ENCODE assay signal across 17 cellular contexts in the genomic region with DNA sequence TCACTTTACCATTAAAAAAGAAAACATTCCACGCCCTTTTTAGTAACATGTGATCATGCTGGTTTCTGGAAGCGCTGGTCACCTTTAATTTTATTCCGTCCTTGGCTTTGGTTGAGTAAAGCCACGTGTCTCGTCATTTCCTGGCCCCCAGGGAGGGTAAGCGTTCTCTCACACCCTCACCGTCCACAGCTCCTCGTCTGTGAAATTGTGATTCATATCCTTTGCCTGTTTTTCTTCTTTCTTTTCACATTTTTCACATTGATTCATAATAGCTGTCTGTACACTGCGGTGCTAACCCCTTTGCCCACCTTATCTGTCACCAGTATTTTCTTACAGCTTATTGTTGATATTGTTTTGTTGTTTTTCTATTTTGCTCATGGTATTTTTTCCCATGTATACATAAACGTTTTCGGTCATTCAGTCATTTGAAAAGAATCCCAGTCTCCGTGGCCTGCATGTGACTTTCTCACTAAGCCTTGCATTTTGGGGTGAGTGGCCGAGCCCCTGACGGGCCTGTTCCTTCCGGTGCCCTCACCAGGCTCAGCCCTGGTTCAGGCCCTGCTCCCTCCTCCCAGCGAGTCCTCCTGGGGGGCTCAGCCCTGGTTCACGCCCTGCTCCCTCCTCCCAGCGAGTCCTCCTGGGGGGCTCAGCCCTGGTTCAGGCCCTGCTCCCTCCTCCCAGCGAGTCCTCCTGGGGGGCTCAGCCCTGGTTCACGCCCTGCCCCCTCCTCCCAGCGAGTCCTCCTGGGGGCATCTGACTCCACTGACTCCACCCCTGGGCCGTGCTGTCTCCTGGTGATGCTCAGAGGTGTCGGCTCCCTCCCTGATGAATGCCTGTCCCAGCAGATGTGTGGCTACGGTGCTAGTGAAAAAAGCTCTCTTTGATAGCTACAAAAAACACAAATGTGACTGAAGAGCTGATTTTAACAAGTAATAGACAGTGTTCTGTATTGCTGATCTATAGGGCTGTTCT.
DNase-seq lines count a peak whose midpoint lies in the region; FAIRE-seq and TF ChIP-seq lines count a peak whose summit lies in the region.
"Had no signal": no experiment of that assay in that cellular context is flagged by ENCODE, and none has a peak within 500 bp of the region (broad histone marks: within the 10 kb centered on the region; RNA-seq: fewer than 3 reads in every experiment).

No MANE protein-coding gene starts in this region.

- no peak for TF ChIP-seq POLR2A in ovary (IDR thresholded peaks at IDR 0.05)

- H3K4me3 ChIP-seq in SJSA1: no peak overlapping the region
- H3K4me3 ChIP-seq in epithelial cell of proximal tubule (ENCODE audit: low read depth, low read length): no peak overlapping the region
- no peak overlapping the region for H3K4me3 ChIP-seq in WERI-Rb-1 (ENCODE audit: low read depth, low read length)
- no peak overlapping the region for H3K4me3 ChIP-seq in ovary
- H3K4me3 ChIP-seq: body of pancreas, GM12878, K562 had no signal

- TF ChIP-seq EP300 in ovary (IDR thresholded peaks at IDR 0.05): no peak

- H3K9me3 ChIP-seq in SJSA1 (replicated peaks) (no peaks in the 10 kb centered on the region), WERI-Rb-1 (ENCODE audit: severe bottlenecking) (no peaks in the 10 kb centered on the region), ovary (no peaks in the 10 kb centered on the region)
- H3K9me3 ChIP-seq: body of pancreas had no signal

- intact Hi-C loops in ovary (cut with DNase I): no loop called here

- DNase-seq in ELR (ENCODE audit: low read depth): peak; percentile 46
- peak; percentile 79 to 80 for DNase-seq in SJSA1 (ENCODE audit: low read depth in 1 of 2, low spot score in 2 of 2)
- peak; percentile 32 for DNase-seq in epithelial cell of proximal tubule (ENCODE audit: low read depth)
- DNase-seq in non-pigmented ciliary epithelial cell (ENCODE audit: low read depth): peak; percentile 70
- no peak for DNase-seq in WERI-Rb-1
- no peak for DNase-seq in ovary
- DNase-seq in stimulated activated naive CD4-positive, alpha-beta T cell (lab: John Stamatoyannopoulos, UW): no peak
- no peak for DNase-seq in D721Med (ENCODE audit: insufficient read length, low spot score)
- DNase-seq: activated CD8-positive, alpha-beta T cell treated with anti-CD3 and anti-CD28 coated beads, Interleukin-2, amount 10 ng/mL, durations not matched to agents 7 days and 5 days; activated effector memory CD4-positive, alpha-beta T cell treated with anti-CD3 and anti-CD28 coated beads, Interleukin-2, amount 50 U/mL, for 16 hours; body of pancreas; effector CD8-positive, alpha-beta T cell; midbrain; NCI-H226; occipital lobe had no signal

- H3K27ac ChIP-seq in SJSA1: peak overlapping the region; percentile 74
- no peak overlapping the region for H3K27ac ChIP-seq in WERI-Rb-1
- no peak overlapping the region for H3K27ac ChIP-seq in ovary
- H3K27ac ChIP-seq: body of pancreas had no signal

- FAIRE-seq in D721Med (lab: Jason Lieb, UNC): no peak
- FAIRE-seq: GM12878, K562 had no signal

- H3K27me3 ChIP-seq in SJSA1 (replicated peaks): no peaks in the 10 kb centered on the region
- H3K27me3 ChIP-seq in WERI-Rb-1 (ENCODE audit: insufficient read depth, low read depth, severe bottlenecking): no peaks in the 10 kb centered on the region
- H3K27me3 ChIP-seq in ovary: no peaks in the 10 kb centered on the region
- H3K27me3 ChIP-seq: body of pancreas had no signal

- no peaks in the 10 kb centered on the region for H3K36me3 ChIP-seq in SJSA1
- H3K36me3 ChIP-seq in WERI-Rb-1: no peaks in the 10 kb centered on the region
- no peaks in the 10 kb centered on the region for H3K36me3 ChIP-seq in ovary

- TF ChIP-seq CTCF in epithelial cell of proximal tubule (conservative IDR thresholded peaks at IDR 0.05; ENCODE audit: low read depth, low read length) (no peak), WERI-Rb-1 (IDR thresholded peaks at IDR 0.05; ENCODE audit: low read depth, low read length) (no peak), ovary (IDR thresholded peaks at IDR 0.05) (no peak), D721Med (IDR thresholded peaks at IDR 0.05; ENCODE audit: insufficient read depth, missing control alignments) (no peak)

- H3K4me1 ChIP-seq in SJSA1 (replicated peaks) (peaks cover 39% of the 10 kb centered on the region), ovary (ENCODE audit: insufficient read depth) (no peaks in the 10 kb centered on the region)

- 72 to 79% (median 72%) methylated on average over 24 of the region's 24 CpGs for WGBS in ovary, 3 donors

Comparison
In these comparisons a context has a peak if more than half of its experiments do, and no peak if none do; other contexts are left out.
1. DNase-seq: peak in ELR (single experiment), SJSA1 (2 of 2), epithelial cell of proximal tubule (single experiment) and non-pigmented ciliary epithelial cell (single experiment); none in WERI-Rb-1 (single experiment), ovary (0 of 5), stimulated activated naive CD4-positive, alpha-beta T cell (0 of 6) and D721Med (single experiment).